ENCODE assay signal across 8 cellular contexts in the genomic region with DNA sequence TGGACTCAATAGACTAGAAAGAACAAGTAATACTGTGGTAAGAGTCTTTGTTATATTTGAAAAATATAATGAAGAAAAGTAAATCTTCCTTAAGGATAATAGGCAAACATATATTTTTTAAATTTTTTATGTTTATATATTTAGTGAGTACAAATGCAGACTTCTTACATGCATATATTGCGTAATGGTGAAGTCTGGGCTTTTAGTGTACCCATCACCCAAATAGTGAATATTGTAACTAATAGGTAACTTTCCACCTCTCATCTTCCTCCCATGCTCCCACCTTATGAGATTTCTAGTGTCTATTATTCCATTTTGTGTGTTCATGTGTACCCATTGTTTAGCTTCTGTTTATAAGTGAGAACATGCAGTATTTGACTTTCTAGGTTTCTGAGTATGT.
"Had no signal": no experiment of that assay in that cellular context is flagged by ENCODE, and none has a peak within 500 bp of the region (broad histone marks: within the 10 kb centered on the region; RNA-seq: fewer than 3 reads in every experiment).

No MANE protein-coding gene starts in this region.

- ATAC-seq: GM12878 had no signal

- DNase-seq: GDM1, GF-D8 had no signal

- FAIRE-seq: G401.6, GM12878, GM12891, GM12892, GM18507, GM19239 had no signal

- H3K4me3 ChIP-seq: GM12878 had no signal
